Comparison of ENCODE assay signal across 24 cellular contexts in the genomic region with DNA sequence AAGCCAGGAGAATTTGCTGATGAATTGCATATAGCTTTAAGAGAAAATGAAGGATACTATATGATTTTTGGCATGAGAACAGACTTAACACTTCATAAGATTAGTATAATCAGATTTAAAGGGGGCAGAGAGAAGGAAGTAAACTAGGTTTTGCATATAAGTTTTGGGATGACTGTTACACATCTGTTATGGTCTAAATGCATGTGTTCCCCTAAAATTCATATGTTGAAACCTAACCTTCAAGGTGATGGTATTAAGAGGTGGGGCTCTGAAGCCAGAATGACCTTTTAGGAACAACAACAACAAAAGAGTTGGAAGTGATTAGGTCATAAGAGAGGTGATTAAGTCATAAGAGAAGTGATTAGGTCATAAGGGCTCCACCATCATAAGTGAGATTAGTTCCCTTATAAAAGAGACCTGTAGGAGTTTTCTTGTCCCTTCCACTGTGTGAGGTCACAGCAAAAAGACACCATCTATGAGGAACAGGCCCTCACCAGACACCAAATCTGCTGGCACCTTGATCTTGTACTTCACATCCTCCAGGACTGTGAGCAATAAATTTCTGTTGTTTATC. TPM values are rescaled to one million over a fixed set of nuclear protein-coding genes. Genes with fewer than 3 reads are reported as not detected.
DNase-seq lines count a peak whose midpoint lies in the region; ATAC-seq, FAIRE-seq and TF ChIP-seq lines count a peak whose summit lies in the region.
"Had no signal": no experiment of that assay in that cellular context is flagged by ENCODE, and none has a peak within 500 bp of the region (broad histone marks: within the 10 kb centered on the region; RNA-seq: fewer than 3 reads in every experiment).

No MANE protein-coding gene starts in this region.

- in situ Hi-C loops in K562 (cut with MboI): no loop called here
- in situ Hi-C loops in mammary epithelial cell (cut with MboI; ENCODE audit: low sequenced_read_pairs in 2 of 2): no loop called here

- H3K4me3 ChIP-seq in GM12865 (ENCODE audit: low read depth, low read length) (no peak overlapping the region), K562 (no peak overlapping the region), mammary epithelial cell (replicated peaks in 1 of 3; ENCODE audit: insufficient read depth in 1 of 3, low read depth in 2 of 3, low read length in 3 of 3) (no peak overlapping the region), foreskin fibroblast (ENCODE audit: low read depth in 1 of 2, low read length in 2 of 2) (no peak overlapping the region)
- H3K4me3 ChIP-seq: SK-N-MC had no signal

- H3K9ac ChIP-seq in K562 (ENCODE audit: insufficient read depth in 1 of 2, low read depth in 2 of 2, low read length in 2 of 2): no peak overlapping the region
- H3K9ac ChIP-seq in mammary epithelial cell (ENCODE audit: insufficient read depth, low read length): no peak overlapping the region
- H3K9ac ChIP-seq: KMS-11 had no signal

- intact Hi-C loops in K562 (cut with micrococcal nuclease) (no loop called here), mammary epithelial cell (cut with micrococcal nuclease) (no loop called here)

- DNase-seq in GM12865 (ENCODE audit: low read depth) (peak; percentile 18), GM18507 (ENCODE audit: extremely low spot score, insufficient read length, low read depth) (no peak), K562 (ENCODE audit: extremely low read depth in 1 of 4, low spot score in 3 of 4) (no peak), mammary epithelial cell (no peak), foreskin fibroblast (no peak)
- DNase-seq: ACHN, AML-193, DMS 273 treated with DMSO at 0.1 percent for 48 hours, H9, MV-4-11, NCI-H1417, NCI-H187, NCI-H2227 treated with DMSO at 0.1 percent for 48 hours, NCI-H510A treated with DMSO at 0.1 percent for 48 hours, NCI-H774, OCI-M1, SHP77 had no signal

- H2AFZ ChIP-seq in K562 (ENCODE audit: low read depth, low read length): no peak overlapping the region
- H2AFZ ChIP-seq in mammary epithelial cell (ENCODE audit: low read depth, low read length): no peak overlapping the region

- dilution Hi-C loops in mammary epithelial cell (cut with HindIII; ENCODE audit: low sequenced_read_pairs): no loop called here

- POLR2A ChIA-PET in K562 (lab: Yijun Ruan, JAX): no interaction called here

- no peak for TF ChIP-seq EP300 in K562 (IDR thresholded peaks at IDR 0.05; ENCODE audit: low read length)

- no peaks in the 10 kb centered on the region for H3K9me1 ChIP-seq in K562 (ENCODE audit: control insufficient read depth, insufficient read depth, low read length)

- no peak for TF ChIP-seq RAD21 in K562 (CRISPR knock-in tag; conservative IDR thresholded peaks at IDR 0.05 in 1 of 2, IDR thresholded peaks at IDR 0.05 in 1 of 2)

- peak; percentile 67 for ATAC-seq in HG02759 (IDR thresholded peaks at IDR 0.05; ENCODE audit: unreplicated experiment)
- no peak for ATAC-seq in K562
- ATAC-seq in HG03565 (IDR thresholded peaks at IDR 0.05; ENCODE audit: unreplicated experiment): no peak

- peak; percentile 36 for FAIRE-seq in GM18507 (lab: Jason Lieb, UNC)
- FAIRE-seq in K562 (lab: Jason Lieb, UNC): no peak
- FAIRE-seq: G401.6 had no signal

- H3K79me2 ChIP-seq in K562 (ENCODE audit: control insufficient read depth, insufficient read depth, low read length) (no peaks in the 10 kb centered on the region; the same call in 2 of the 3 replicates), mammary epithelial cell (ENCODE audit: insufficient read depth, low read length) (no peaks in the 10 kb centered on the region)

- CTCF ChIA-PET in K562 (lab: Yijun Ruan, JAX; ENCODE audit: low intra/inter-chr PET ratio) (no interaction called here), mammary epithelial cell (lab: Charles Lee; ENCODE audit: low non-redundant PET) (no interaction called here)

- H3K27me3 ChIP-seq in K562 (ENCODE audit: control insufficient read depth in 2 of 2, insufficient read depth in 2 of 2, low read length in 2 of 2) (no peaks in the 10 kb centered on the region), mammary epithelial cell (ENCODE audit: insufficient read depth, low read length) (peaks cover 19% of the 10 kb centered on the region)

- TF ChIP-seq POLR2A in K562 (conservative IDR thresholded peaks at IDR 0.05): no peak

- H3K27ac ChIP-seq in K562 (ENCODE audit: extremely low read depth, low read depth, low read length): no peak overlapping the region
- no peak overlapping the region for H3K27ac ChIP-seq in mammary epithelial cell (ENCODE audit: insufficient read depth, low read depth, low read length)
- H3K27ac ChIP-seq: C4-2B, KMS-11, SK-N-MC had no signal

- H3K9me3 ChIP-seq in K562 (replicated peaks; ENCODE audit: control insufficient read depth, insufficient read depth, low read depth, low read length) (no peaks in the 10 kb centered on the region), mammary epithelial cell (replicated peaks; ENCODE audit: insufficient read depth, low read length) (no peaks in the 10 kb centered on the region)

- BruUV-seq in K562 (replicated peaks; lab: Mats Ljungman, UMichigan) (no TSS peak), mammary epithelial cell (replicated peaks; lab: Mats Ljungman, UMichigan) (no TSS peak)

- H4K20me1 ChIP-seq in K562 (replicated peaks; ENCODE audit: control insufficient read depth, insufficient read depth, low read length) (no peaks in the 10 kb centered on the region), mammary epithelial cell (ENCODE audit: insufficient read depth, low read length) (no peaks in the 10 kb centered on the region)

- H3K36me3 ChIP-seq in K562 (ENCODE audit: control insufficient read depth, insufficient read depth, low read length) (no peaks in the 10 kb centered on the region), mammary epithelial cell (ENCODE audit: insufficient read depth, low read length) (no peaks in the 10 kb centered on the region)

- H3K4me1 ChIP-seq in K562 (replicated peaks in 1 of 2; ENCODE audit: control insufficient read depth in 2 of 2, insufficient read depth in 2 of 2, low read length in 2 of 2): peaks cover 4 to 10% of the 10 kb centered on the region in 2 experiments; a peak in 3 of 5 replicates
- no peaks in the 10 kb centered on the region for H3K4me1 ChIP-seq in mammary epithelial cell (ENCODE audit: insufficient read depth, low read length)

- TF ChIP-seq CTCF in GM12865 (IDR thresholded peaks at IDR 0.05; ENCODE audit: insufficient read depth, low read depth, low read length, missing control alignments): no peak
- TF ChIP-seq CTCF in K562 (IDR thresholded peaks at IDR 0.05 in 2 of 3, conservative IDR thresholded peaks at IDR 0.05 in 1 of 3; ENCODE audit: insufficient read depth in 2 of 3, low read depth in 1 of 3, low read length in 3 of 3): no peak
- no peak for TF ChIP-seq CTCF in mammary epithelial cell (conservative IDR thresholded peaks at IDR 0.05 in 1 of 2, IDR thresholded peaks at IDR 0.05 in 1 of 2; ENCODE audit: extremely low read depth in 1 of 2, insufficient read depth in 1 of 2, low read depth in 1 of 2, low read length in 2 of 2)
- TF ChIP-seq CTCF in foreskin fibroblast (IDR thresholded peaks at IDR 0.05; ENCODE audit: low read depth, low read length): no peak

- H3K4me2 ChIP-seq in K562 (ENCODE audit: insufficient read depth, low read length): no peak overlapping the region
- no peak overlapping the region for H3K4me2 ChIP-seq in mammary epithelial cell (ENCODE audit: insufficient read depth, low read depth, low read length)
- H3K4me2 ChIP-seq: KMS-11 had no signal

RNA-seq across cellular contexts. Expression of gene RAD21L1, which starts 6.8 kb away (rescaled TPM):
- 1.6 and 7.8 TPM in 2 replicates for total RNA-seq in K562 (2011; cell fraction: chromatin; rRNA removed; ENCODE audit: low replicate concordance)
- 1.5 and 2.0 TPM in 2 replicates for total RNA-seq in K562 (2011; cell fraction: nucleolus; rRNA removed)
- 3.7 and 4.1 TPM in 2 replicates for total RNA-seq in K562 (2011; cell fraction: nucleoplasm; rRNA removed)
- total RNA-seq in K562 (2014; rRNA removed): 0.45 TPM in 2 replicates
- 0.44 and 1.1 TPM in 2 replicates for total RNA-seq in K562 (2014; rRNA removed; fragmentation: Illumina TruSeq; extraction: Trizol)
- total RNA-seq in K562 (2015; rRNA removed; fragmentation: Illumina TruSeq; extraction: Trizol): 0.23 and 0.29 TPM in 2 replicates
- total RNA-seq in K562 (2021): 1.3 and 1.7 TPM in 2 replicates
- polyA plus RNA-seq in K562 (2011; rRNA removed): 1.4 and 1.7 TPM in 2 replicates
- 0.03 and 0.24 TPM in 2 replicates for polyA plus RNA-seq in K562 (2011; cell fraction: cytosol; rRNA removed)
- polyA plus RNA-seq in K562 (2011; cell fraction: nucleus; rRNA removed): 0.82 and 1.4 TPM in 2 replicates
- 0.42 and 0.53 TPM in 2 replicates for polyA plus RNA-seq in K562 (2012)
- 0.65 and 0.69 TPM in 2 replicates for polyA plus RNA-seq in K562 (2014; fragmentation: Illumina TruSeq; extraction: Trizol)
- polyA plus RNA-seq in K562 (2014; fragmentation: Nextera tagmentation; extraction: Ambion mirVana): under 1 TPM in 1 of 2 experiments, not detected in 1; 0.17 TPM
- polyA plus RNA-seq in K562 (2014; rRNA removed): 0.24 and 0.42 TPM in 2 replicates
- polyA minus RNA-seq in K562 (2011; rRNA and poly(A)+ RNA removed): 2.1 and 2.6 TPM in 2 replicates
- 0.86 and 1.2 TPM in 2 replicates for polyA minus RNA-seq in K562 (2011; cell fraction: cytosol; rRNA and poly(A)+ RNA removed)
- polyA minus RNA-seq in K562 (2011; cell fraction: nucleus; rRNA and poly(A)+ RNA removed): 2.0 and 3.7 TPM in 2 replicates
- not detected for total RNA-seq in mammary epithelial cell
- not detected for polyA plus RNA-seq in mammary epithelial cell
- polyA minus RNA-seq in mammary epithelial cell: not detected
- total RNA-seq: H9 had no signal

RNA-seq across cellular contexts. Expression of gene C20orf202, which starts 29.4 kb away (rescaled TPM):
- total RNA-seq in K562 (2011; cell fraction: chromatin; rRNA removed; ENCODE audit: low replicate concordance): 0.19 and 0.33 TPM in 2 replicates
- not detected in 2 replicates for total RNA-seq in K562 (2011; cell fraction: nucleolus; rRNA removed)
- not detected in 2 replicates for total RNA-seq in K562 (2011; cell fraction: nucleoplasm; rRNA removed)
- total RNA-seq in K562 (2014; rRNA removed) (not detected in 2 replicates), K562 (2014; rRNA removed; fragmentation: Illumina TruSeq; extraction: Trizol) (0.19 TPM in 1 of 2 replicates, not detected in the other), K562 (2015; rRNA removed; fragmentation: Illumina TruSeq; extraction: Trizol) (0.15 TPM in 1 of 2 replicates, not detected in the other), K562 (2021) (0.11 TPM in 1 of 2 replicates, not detected in the other), mammary epithelial cell (not detected)
- polyA plus RNA-seq in K562 (2011; rRNA removed) (0.24 and 0.49 TPM in 2 replicates), K562 (2014; fragmentation: Illumina TruSeq; extraction: Trizol) (0.18 TPM in 1 of 2 replicates, not detected in the other), K562 (2014; fragmentation: Nextera tagmentation; extraction: Ambion mirVana) (under 1 TPM; 0.03 to 0.06 TPM), K562 (2014; rRNA removed) (0.07 and 0.15 TPM in 2 replicates), mammary epithelial cell (not detected)
- polyA plus RNA-seq in K562 (2011; cell fraction: cytosol; rRNA removed): 0.25 TPM in 1 of 2 replicates, not detected in the other
- 0.27 and 0.74 TPM in 2 replicates for polyA plus RNA-seq in K562 (2011; cell fraction: nucleus; rRNA removed)
- 0.08 and 0.32 TPM in 2 replicates for polyA plus RNA-seq in K562 (2012)
- polyA minus RNA-seq in K562 (2011; rRNA and poly(A)+ RNA removed): 0.45 TPM in 1 of 2 replicates, not detected in the other
- polyA minus RNA-seq in K562 (2011; cell fraction: cytosol; rRNA and poly(A)+ RNA removed): not detected in 2 replicates
- polyA minus RNA-seq in K562 (2011; cell fraction: nucleus; rRNA and poly(A)+ RNA removed): 0.13 TPM in 1 of 2 replicates, not detected in the other
- not detected for polyA minus RNA-seq in mammary epithelial cell
- total RNA-seq: RPMI7951 had no signal

RNA-seq across cellular contexts. Expression of gene SNPH, which starts 33.5 kb away (rescaled TPM):
- total RNA-seq in K562 (2011; cell fraction: chromatin; rRNA removed; ENCODE audit: low replicate concordance): 3.4 and 5.0 TPM in 2 replicates
- total RNA-seq in K562 (2011; cell fraction: nucleolus; rRNA removed): 2.8 TPM in 2 replicates
- total RNA-seq in K562 (2011; cell fraction: nucleoplasm; rRNA removed): 2.8 and 3.2 TPM in 2 replicates
- 4.2 and 5.7 TPM in 2 replicates for total RNA-seq in K562 (2014; rRNA removed)
- total RNA-seq in K562 (2014; rRNA removed; fragmentation: Illumina TruSeq; extraction: Trizol): 0.80 and 0.98 TPM in 2 replicates
- total RNA-seq in K562 (2015; rRNA removed; fragmentation: Illumina TruSeq; extraction: Trizol): 1.3 and 1.4 TPM in 2 replicates
- 3.9 TPM in 2 replicates for total RNA-seq in K562 (2021)
- 1.1 and 1.4 TPM in 2 replicates for polyA plus RNA-seq in K562 (2011; rRNA removed)
- polyA plus RNA-seq in K562 (2011; cell fraction: cytosol; rRNA removed): 1.2 and 3.1 TPM in 2 replicates
- 3.4 and 6.9 TPM in 2 replicates for polyA plus RNA-seq in K562 (2011; cell fraction: nucleus; rRNA removed)
- polyA plus RNA-seq in K562 (2012): 1.4 and 2.6 TPM in 2 replicates
- 1.5 and 2.1 TPM in 2 replicates for polyA plus RNA-seq in K562 (2014; fragmentation: Illumina TruSeq; extraction: Trizol)
- under 1 TPM; 0.03 to 0.08 TPM for polyA plus RNA-seq in K562 (2014; fragmentation: Nextera tagmentation; extraction: Ambion mirVana)
- 2.1 and 2.8 TPM in 2 replicates for polyA plus RNA-seq in K562 (2014; rRNA removed)
- 0.69 and 0.91 TPM in 2 replicates for polyA minus RNA-seq in K562 (2011; rRNA and poly(A)+ RNA removed)
- polyA minus RNA-seq in K562 (2011; cell fraction: cytosol; rRNA and poly(A)+ RNA removed): 2.2 and 2.4 TPM in 2 replicates
- 1.3 and 1.6 TPM in 2 replicates for polyA minus RNA-seq in K562 (2011; cell fraction: nucleus; rRNA and poly(A)+ RNA removed)
- 10 to 100 TPM in 1 of 2 donors, 1 to 10 TPM in 1; 7.6 to 11.2 TPM for total RNA-seq in mammary epithelial cell
- 0.71 TPM for polyA plus RNA-seq in mammary epithelial cell
- 2.1 TPM for polyA minus RNA-seq in mammary epithelial cell

RNA-seq across cellular contexts. Expression of gene TMEM74B, which starts 47.8 kb away (rescaled TPM):
- total RNA-seq in K562 (2011; cell fraction: chromatin; rRNA removed; ENCODE audit: low replicate concordance): 44.7 and 63.1 TPM in 2 replicates
- 47.8 and 49.7 TPM in 2 replicates for total RNA-seq in K562 (2011; cell fraction: nucleolus; rRNA removed)
- total RNA-seq in K562 (2011; cell fraction: nucleoplasm; rRNA removed): 53.6 and 55.5 TPM in 2 replicates
- total RNA-seq in K562 (2014; rRNA removed): 14.9 and 18.4 TPM in 2 replicates
- 3.9 and 5.0 TPM in 2 replicates for total RNA-seq in K562 (2014; rRNA removed; fragmentation: Illumina TruSeq; extraction: Trizol)
- total RNA-seq in K562 (2015; rRNA removed; fragmentation: Illumina TruSeq; extraction: Trizol): 6.7 and 7.5 TPM in 2 replicates
- 18.3 and 18.5 TPM in 2 replicates for total RNA-seq in K562 (2021)
- 11.2 and 25.4 TPM in 2 replicates for polyA plus RNA-seq in K562 (2011; rRNA removed)
- polyA plus RNA-seq in K562 (2011; cell fraction: cytosol; rRNA removed): 18.2 and 21.2 TPM in 2 replicates
- 170 and 177 TPM in 2 replicates for polyA plus RNA-seq in K562 (2011; cell fraction: nucleus; rRNA removed)
- 19.4 and 33.2 TPM in 2 replicates for polyA plus RNA-seq in K562 (2012)
- polyA plus RNA-seq in K562 (2014; fragmentation: Illumina TruSeq; extraction: Trizol): 7.5 and 8.3 TPM in 2 replicates
- 1 to 10 TPM in 1 of 2 experiments, under 1 TPM in 1; 0.24 to 1.2 TPM for polyA plus RNA-seq in K562 (2014; fragmentation: Nextera tagmentation; extraction: Ambion mirVana)
- polyA plus RNA-seq in K562 (2014; rRNA removed): 19.0 and 22.2 TPM in 2 replicates
- 4.1 and 4.2 TPM in 2 replicates for polyA minus RNA-seq in K562 (2011; rRNA and poly(A)+ RNA removed)
- polyA minus RNA-seq in K562 (2011; cell fraction: cytosol; rRNA and poly(A)+ RNA removed): 5.7 and 7.6 TPM in 2 replicates
- 14.1 and 22.0 TPM in 2 replicates for polyA minus RNA-seq in K562 (2011; cell fraction: nucleus; rRNA and poly(A)+ RNA removed)
- 1 to 10 TPM in 1 of 2 donors, under 1 TPM in 1; 0.67 to 1.9 TPM for total RNA-seq in mammary epithelial cell
- polyA plus RNA-seq in mammary epithelial cell: 0.67 TPM
- polyA minus RNA-seq in mammary epithelial cell: not detected
- total RNA-seq: RPMI7951 had no signal
